ENCODE assay signal across 8 cellular contexts in the genomic region with DNA sequence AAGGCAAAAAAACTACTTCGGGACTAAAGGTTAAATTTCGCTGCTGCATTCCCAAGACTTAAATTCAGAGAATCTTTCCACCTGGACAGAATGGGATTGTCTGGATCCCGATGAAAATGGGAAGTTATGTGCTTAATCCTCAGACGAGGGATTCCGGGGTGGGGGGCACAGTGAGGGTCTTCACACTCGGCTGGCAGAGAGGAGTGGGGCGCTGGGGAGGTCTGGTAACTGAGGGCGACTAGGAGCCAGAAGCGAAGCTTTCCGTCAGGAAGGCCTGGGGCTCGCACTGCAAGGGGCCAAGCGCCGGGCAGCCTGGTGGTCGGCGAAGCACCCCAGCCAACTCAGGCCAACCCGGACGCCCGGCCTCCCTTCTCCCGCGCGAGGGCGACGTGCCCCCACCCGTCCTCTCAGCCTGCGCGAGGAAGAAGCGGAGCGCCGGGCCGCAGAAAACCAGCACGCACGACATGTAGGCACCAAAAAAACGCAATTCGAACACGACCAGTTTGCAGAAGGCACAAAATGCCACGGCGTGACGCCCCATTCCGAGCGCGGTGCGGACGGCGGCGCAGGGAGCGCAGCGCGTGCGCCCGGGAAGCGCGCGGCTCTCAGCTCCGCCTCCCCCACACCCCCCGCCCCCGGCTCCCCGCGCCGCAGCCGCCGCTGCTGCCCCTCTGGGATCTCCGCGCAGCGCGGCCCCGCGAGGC.
DNase-seq lines count a peak whose midpoint lies in the region; ATAC-seq and TF ChIP-seq lines count a peak whose summit lies in the region.

No MANE protein-coding gene starts in this region.

- no peaks in the 10 kb centered on the region for H3K9me3 ChIP-seq in BE2C
- H3K9me3 ChIP-seq in body of pancreas = no peaks in the 10 kb centered on the region
- no peaks in the 10 kb centered on the region for H3K9me3 ChIP-seq in smooth muscle cell (replicated peaks; ENCODE audit: low read depth)

- H3K79me2 ChIP-seq in smooth muscle cell (ENCODE audit: low read depth) = peaks cover 41% of the 10 kb centered on the region

- peak; percentile 31 for TF ChIP-seq POLR2A in body of pancreas (IDR thresholded peaks at IDR 0.05)

- H4K20me1 ChIP-seq in smooth muscle cell (ENCODE audit: low read depth) = no peaks in the 10 kb centered on the region

- WGBS in body of pancreas, 2 donors = 0% methylated on average over 3 to 42 of the region's 67 CpGs
- WGBS in smooth muscle cell (ENCODE audit: low lambda C conversion rate) = 1% methylated on average over 40 of the region's 67 CpGs

- ATAC-seq in GM18502 (IDR thresholded peaks at IDR 0.05; ENCODE audit: poor library complexity, unreplicated experiment) (peak; percentile 78), HG02852 (IDR thresholded peaks at IDR 0.05; ENCODE audit: unreplicated experiment) (peak; percentile 74), body of pancreas (peak; percentile 31)

- DNase-seq in BE2C (no peak), NCI-H2107 treated with DMSO at 0.1 percent for 48 hours (lab: John Stamatoyannopoulos, UW; ENCODE audit: unreplicated experiment) (peak; percentile 73), body of pancreas (no peak), iPS-NIHi11 (ENCODE audit: low spot score) (peak; percentile 39), smooth muscle cell (lab: John Stamatoyannopoulos, UW; ENCODE audit: unreplicated experiment) (peak; percentile 77), SIG-M5 (lab: John Stamatoyannopoulos, UW) (no peak)

- intact Hi-C loops in body of pancreas (cut with DNase I) = no loop called here

- no peak for TF ChIP-seq CTCF in BE2C (IDR thresholded peaks at IDR 0.05; ENCODE audit: low read depth, low read length)
- TF ChIP-seq CTCF in body of pancreas (IDR thresholded peaks at IDR 0.05) = peak in 3 of 7 experiments; percentile 1 to 33 (median 29)
- TF ChIP-seq CTCF in smooth muscle cell (IDR thresholded peaks at IDR 0.05; ENCODE audit: borderline replicate concordance, insufficient read depth, poor library complexity, severe bottlenecking) = no peak

- no peaks in the 10 kb centered on the region for H3F3A ChIP-seq in smooth muscle cell (ENCODE audit: low read depth)

- H3K27ac ChIP-seq in body of pancreas (peak overlapping the region; percentile 82 to 95 (median 90)), smooth muscle cell (ENCODE audit: low read depth) (peak overlapping the region; percentile 80)

- H3K4me2 ChIP-seq in smooth muscle cell = peak overlapping the region; percentile 90

- H3K4me1 ChIP-seq in BE2C = no peaks in the 10 kb centered on the region
- peaks cover 10% of the 10 kb centered on the region for H3K4me1 ChIP-seq in body of pancreas
- peaks cover 16% of the 10 kb centered on the region for H3K4me1 ChIP-seq in smooth muscle cell (ENCODE audit: low read depth)

- peak overlapping the region; percentile 79 for H3K9ac ChIP-seq in smooth muscle cell (ENCODE audit: low read depth)

- H3K36me3 ChIP-seq in BE2C (no peaks in the 10 kb centered on the region), body of pancreas (replicated peaks in 1 of 2; ENCODE audit: insufficient read depth in 1 of 2, low read depth in 2 of 2) (no peaks in the 10 kb centered on the region), smooth muscle cell (ENCODE audit: low read depth) (no peaks in the 10 kb centered on the region)

- peak overlapping the region; percentile 75 for H3K4me3 ChIP-seq in BE2C (ENCODE audit: low read depth, low read length)
- H3K4me3 ChIP-seq in body of pancreas = peak overlapping the region; percentile 11 to 65
- peak overlapping the region; percentile 83 for H3K4me3 ChIP-seq in smooth muscle cell

- peak overlapping the region; percentile 81 for H2AFZ ChIP-seq in smooth muscle cell (ENCODE audit: low read depth)

- H3K27me3 ChIP-seq in BE2C (no peaks in the 10 kb centered on the region), body of pancreas (no peaks in the 10 kb centered on the region), smooth muscle cell (ENCODE audit: low read depth) (no peaks in the 10 kb centered on the region)

Comparison
In these comparisons a context has a peak if more than half of its experiments do, and no peak if none do; other contexts are left out.
1. DNase-seq: peak in NCI-H2107 treated with DMSO at 0.1 percent for 48 hours (single experiment), iPS-NIHi11 (single experiment) and smooth muscle cell (single experiment); none in BE2C (single experiment), body of pancreas (0 of 4) and SIG-M5 (single experiment).
2. Peak in every context shown above with its lines, with median percentiles within 50 percentile points of each other: H3K4me3 ChIP-seq and ATAC-seq.